Comparison of ENCODE assay signal across 10 cellular contexts in the genomic region with DNA sequence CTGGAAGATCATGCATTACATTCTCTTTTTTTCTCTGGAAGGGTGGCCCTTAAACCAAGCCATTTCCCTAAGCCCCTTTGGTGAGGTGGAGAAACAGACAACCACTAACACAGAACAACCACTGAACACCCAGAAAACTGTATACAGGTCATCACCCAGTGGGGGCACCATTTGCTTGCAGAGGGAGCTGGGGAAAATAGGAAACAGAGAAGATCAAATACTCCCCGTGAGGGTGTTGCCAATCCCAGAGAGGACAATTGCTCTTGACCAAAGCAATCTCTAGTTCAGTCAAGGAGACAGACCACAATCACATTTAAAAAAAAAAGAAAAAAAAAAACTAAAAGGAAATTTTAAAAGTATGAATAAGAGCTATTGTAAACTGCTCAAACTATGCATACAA. TPM values are rescaled to one million over a fixed set of nuclear protein-coding genes. Genes with fewer than 3 reads are reported as not detected.
DNase-seq lines count a peak whose midpoint lies in the region; ATAC-seq and TF ChIP-seq lines count a peak whose summit lies in the region.
"Had no signal": no experiment of that assay in that cellular context is flagged by ENCODE, and none has a peak within 500 bp of the region (broad histone marks: within the 10 kb centered on the region; RNA-seq: fewer than 3 reads in every experiment).

No MANE protein-coding gene starts in this region.

- H3K27ac ChIP-seq in foreskin keratinocyte: no peak overlapping the region

- DNase-seq in Daoy (ENCODE audit: low read depth) (peak; percentile 41), NB4 (ENCODE audit: low read depth) (peak; percentile 7), fibroblast of pulmonary artery (ENCODE audit: low read depth) (peak; percentile 35), osteocyte (ENCODE audit: extremely low spot score, unreplicated experiment) (no peak), cerebellar cortex (ENCODE audit: low spot score) (no peak), foreskin keratinocyte (no peak)
- no peak for DNase-seq in stimulated activated CD4-positive, alpha-beta T cell treated with anti-CD3 and anti-CD28 coated beads, Interleukin-4, amount 100 ng/mL, for 1 hour

- TF ChIP-seq CTCF in NB4 (IDR thresholded peaks at IDR 0.05; ENCODE audit: low read depth, low read length): no peak
- peak; percentile 35 for TF ChIP-seq CTCF in fibroblast of pulmonary artery (IDR thresholded peaks at IDR 0.05; ENCODE audit: low read length, missing control alignments)
- no peak for TF ChIP-seq CTCF in osteocyte (IDR thresholded peaks at IDR 0.05)
- no peak for TF ChIP-seq CTCF in foreskin keratinocyte (conservative IDR thresholded peaks at IDR 0.05)

- H3K4me3 ChIP-seq in NB4 (ENCODE audit: low read depth, low read length): no peak overlapping the region
- H3K4me3 ChIP-seq in fibroblast of pulmonary artery (replicated peaks; ENCODE audit: low read depth, low read length): no peak overlapping the region

- H3K9me3 Mint-ChIP-seq in osteocyte (ENCODE audit: unreplicated experiment): no peaks in the 10 kb centered on the region
- H3K9me3 Mint-ChIP-seq: T-helper 1 cell treated with Interleukin-12 subunit alpha and Interleukin-12 subunit beta and Interleukin-4 antibody, amounts not matched to agents 30 μg/mL and 1 μg/mL, for 36 hours had no signal

- H3K36me3 Mint-ChIP-seq in osteocyte (ENCODE audit: unreplicated experiment): peaks cover 15% of the 10 kb centered on the region

- no peaks in the 10 kb centered on the region for H3K4me1 ChIP-seq in foreskin keratinocyte
- H3K4me1 ChIP-seq: parathyroid adenoma had no signal

- peak overlapping the region; percentile 23 for H3K27ac Mint-ChIP-seq in osteocyte (ENCODE audit: unreplicated experiment)
- H3K27ac Mint-ChIP-seq: T-helper 1 cell treated with Interleukin-12 subunit alpha and Interleukin-12 subunit beta and Interleukin-4 antibody, amounts not matched to agents 30 μg/mL and 1 μg/mL, for 36 hours had no signal

- no peaks in the 10 kb centered on the region for H3K27me3 Mint-ChIP-seq in osteocyte (ENCODE audit: unreplicated experiment)

- peaks cover 46% of the 10 kb centered on the region for H3K4me1 Mint-ChIP-seq in osteocyte (ENCODE audit: unreplicated experiment)

- TF ChIP-seq POLR2A in NB4 (IDR thresholded peaks at IDR 0.05; ENCODE audit: extremely low read depth, insufficient read length): no peak

- H3K4me3 Mint-ChIP-seq in osteocyte (ENCODE audit: unreplicated experiment): peak overlapping the region; percentile 4
- H3K4me3 Mint-ChIP-seq: T-helper 1 cell treated with Interleukin-12 subunit alpha and Interleukin-12 subunit beta and Interleukin-4 antibody, amounts not matched to agents 30 μg/mL and 1 μg/mL, for 36 hours had no signal

- ATAC-seq in HG02623 (IDR thresholded peaks at IDR 0.05; ENCODE audit: unreplicated experiment): no peak
- ATAC-seq in foreskin keratinocyte: no peak

- peaks cover 43% of the 10 kb centered on the region for H3K27me3 ChIP-seq in foreskin keratinocyte

RNA-seq across cellular contexts. Expression of gene DAAM2, which starts 0.9 kb away (rescaled TPM):
- 2.1 and 5.2 TPM in 2 replicates for total RNA-seq in Daoy (2014; rRNA removed; shearing (Covaris generic))
- total RNA-seq in osteocyte (87.2 and 92.1 TPM in 2 replicates), foreskin keratinocyte (0.04 TPM in 1 of 2 replicates, not detected in the other)
- polyA plus RNA-seq in foreskin keratinocyte: not detected in 2 replicates

Comparison
In these comparisons a context has a peak if more than half of its experiments do, and no peak if none do; other contexts are left out.
1. DNase-seq: peak in Daoy (single experiment), NB4 (single experiment) and fibroblast of pulmonary artery (single experiment); none in osteocyte (single experiment), cerebellar cortex (single experiment), foreskin keratinocyte (0 of 2) and stimulated activated CD4-positive, alpha-beta T cell treated with anti-CD3 and anti-CD28 coated beads, Interleukin-4, amount 100 ng/mL, for 1 hour (single experiment).
2. RNA of gene DAAM2, which starts 0.9 kb away (total RNA-seq): 87.2 to 92.1 TPM in osteocyte; 2.1 to 5.2 TPM in Daoy and 0.04 TPM in foreskin keratinocyte; every median in the first group is over 10 times any median in the second.